Comparison of ENCODE assay signal across 15 cellular contexts in the genomic region with DNA sequence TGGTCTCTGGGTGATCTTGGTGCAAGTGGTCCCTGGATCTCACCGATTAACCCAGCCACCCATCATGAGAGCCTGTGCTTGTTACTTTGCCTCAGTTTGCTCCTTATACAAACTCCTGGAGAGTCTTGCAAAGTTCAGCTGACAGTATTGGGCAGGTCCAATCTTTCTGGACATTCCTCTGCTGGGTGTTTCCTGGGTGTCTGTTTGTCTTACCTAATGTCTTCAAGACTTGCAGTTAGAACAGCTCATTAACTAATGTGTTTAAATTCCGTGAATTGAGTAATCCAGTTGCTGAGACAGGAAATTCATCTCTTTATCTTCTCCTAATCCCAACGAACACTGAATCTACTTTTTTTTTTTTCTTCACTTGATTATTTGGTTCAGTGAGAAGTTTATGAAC. TPM values are rescaled to one million over a fixed set of nuclear protein-coding genes. Genes with fewer than 3 reads are reported as not detected.
DNase-seq lines count a peak whose midpoint lies in the region; ATAC-seq and TF ChIP-seq lines count a peak whose summit lies in the region.
"Had no signal": no experiment of that assay in that cellular context is flagged by ENCODE, and none has a peak within 500 bp of the region (broad histone marks: within the 10 kb centered on the region; RNA-seq: fewer than 3 reads in every experiment).

No MANE protein-coding gene starts in this region.

- H4K91ac ChIP-seq in mesenchymal stem cell (ENCODE audit: low read length), result no peak overlapping the region

- no peak overlapping the region for H2AK5ac ChIP-seq in mesenchymal stem cell (ENCODE audit: low read length, severe bottlenecking)

- WGBS in mesenchymal stem cell, result 100% methylated on average over 1 of the region's 3 CpGs

- H3K4me1 ChIP-seq in mesenchymal stem cell (ENCODE audit: control insufficient read depth, insufficient read depth, low read depth, low read length), result peaks cover 2% of the 10 kb centered on the region

- no peak overlapping the region for H3K4ac ChIP-seq in mesenchymal stem cell (ENCODE audit: low read depth in 1 of 2, low read length in 2 of 2)

- no peak overlapping the region for H2AFZ ChIP-seq in mesenchymal stem cell (ENCODE audit: low read depth, low read length)

- H3K4me3 ChIP-seq in NB4 (ENCODE audit: low read depth, low read length) (no peak overlapping the region), epithelial cell of esophagus (ENCODE audit: low read length) (no peak overlapping the region), mesenchymal stem cell (ENCODE audit: insufficient read depth in 1 of 2, low read depth in 1 of 2, low read length in 2 of 2) (no peak overlapping the region)
- H3K4me3 ChIP-seq: BLaER1 treated with 17β-estradiol and CSF1 and Interleukin-3, amounts not matched to agents 10 nM and 100 nM had no signal

- H3K14ac ChIP-seq in mesenchymal stem cell (ENCODE audit: low read length in 2 of 2), result no peak overlapping the region

- peak overlapping the region in 1 of 2 experiments; percentile 54 for H3K18ac ChIP-seq in mesenchymal stem cell (ENCODE audit: low read depth in 1 of 2, low read length in 2 of 2)

- no peak for ATAC-seq in HG02763 (IDR thresholded peaks at IDR 0.05; ENCODE audit: unreplicated experiment)
- ATAC-seq in HG03439 (IDR thresholded peaks at IDR 0.05; ENCODE audit: unreplicated experiment), result no peak

- no peak overlapping the region for H2BK120ac ChIP-seq in mesenchymal stem cell (ENCODE audit: low read depth, low read length)

- H2BK15ac ChIP-seq in mesenchymal stem cell (ENCODE audit: low read depth, poor library complexity, severe bottlenecking), result no peak overlapping the region

- no peak overlapping the region for H3K4me2 ChIP-seq in mesenchymal stem cell (ENCODE audit: low read length, poor library complexity, severe bottlenecking)
- H3K4me2 ChIP-seq: BLaER1 treated with 17β-estradiol and CSF1 and Interleukin-3, amounts not matched to agents 10 nM and 100 nM had no signal

- no peak overlapping the region for H4K8ac ChIP-seq in mesenchymal stem cell (ENCODE audit: low read length)

- H3K27me3 ChIP-seq in mesenchymal stem cell (ENCODE audit: control insufficient read depth in 1 of 2, insufficient read depth in 1 of 2, low read length in 2 of 2), result no peaks in the 10 kb centered on the region
- H3K27me3 ChIP-seq: BLaER1 treated with 17β-estradiol and CSF1 and Interleukin-3, amounts not matched to agents 10 nM and 100 nM had no signal

- H2BK12ac ChIP-seq in mesenchymal stem cell (ENCODE audit: low read length in 2 of 2), result no peak overlapping the region

- DNase-seq in AML-193 (lab: John Stamatoyannopoulos, UW), result peak; percentile 36 to 53
- DNase-seq in NB4 (ENCODE audit: low read depth), result peak; percentile 23
- peak; percentile 89 for DNase-seq in epithelial cell of esophagus (ENCODE audit: low read depth)
- DNase-seq in mesenchymal stem cell, result peak; percentile 24
- DNase-seq in middle frontal gyrus (ENCODE audit: extremely low spot score, low spot score), result no peak
- no peak for DNase-seq in stimulated activated CD4-positive, alpha-beta T cell treated with anti-CD3 and anti-CD28 coated beads, Interleukin-4, amount 100 ng/mL, for 1 hour
- DNase-seq: activated effector memory CD4-positive, alpha-beta T cell treated with Interleukin-2 at 50 U/mL for 16 hours; aorta; dermis blood vessel endothelial cell; DMS79; NCI-H345 had no signal

- no peaks in the 10 kb centered on the region for H3K9me3 ChIP-seq in mesenchymal stem cell (ENCODE audit: control insufficient read depth, low read length)
- H3K9me3 ChIP-seq: BLaER1 treated with 17β-estradiol and CSF1 and Interleukin-3, amounts not matched to agents 10 nM and 100 nM had no signal

- H3K36me3 ChIP-seq in mesenchymal stem cell (ENCODE audit: control insufficient read depth in 1 of 2, insufficient read depth in 2 of 2, low read depth in 1 of 2, low read length in 2 of 2), result no peaks in the 10 kb centered on the region
- H3K36me3 ChIP-seq: BLaER1 treated with 17β-estradiol and CSF1 and Interleukin-3, amounts not matched to agents 10 nM and 100 nM had no signal

- H3K79me1 ChIP-seq in mesenchymal stem cell (replicated peaks; ENCODE audit: low read length, poor library complexity, severe bottlenecking), result no peaks in the 10 kb centered on the region

- no peak overlapping the region for H3K27ac ChIP-seq in mesenchymal stem cell (ENCODE audit: low read length, poor library complexity, severe bottlenecking)
- H3K27ac ChIP-seq: BLaER1 treated with 17β-estradiol and CSF1 and Interleukin-3, amounts not matched to agents 10 nM and 100 nM had no signal

- TF ChIP-seq POLR2A in NB4 (IDR thresholded peaks at IDR 0.05; ENCODE audit: extremely low read depth, insufficient read length), result no peak

- H3K23ac ChIP-seq in mesenchymal stem cell (ENCODE audit: low read length in 2 of 2), result no peak overlapping the region

- no peak overlapping the region for H3K9ac ChIP-seq in mesenchymal stem cell (ENCODE audit: low read length)
- H3K9ac ChIP-seq: BLaER1 treated with 17β-estradiol and CSF1 and Interleukin-3, amounts not matched to agents 10 nM and 100 nM had no signal

- no peak for TF ChIP-seq CTCF in NB4 (IDR thresholded peaks at IDR 0.05; ENCODE audit: low read depth, low read length)
- TF ChIP-seq CTCF in epithelial cell of esophagus (IDR thresholded peaks at IDR 0.05; ENCODE audit: insufficient read depth, low read depth, low read length, missing control alignments), result no peak

- no peak overlapping the region for H2BK5ac ChIP-seq in mesenchymal stem cell (ENCODE audit: low read depth, low read length, poor library complexity, severe bottlenecking)

RNA-seq across cellular contexts. Expression of a gene that starts 20.6 kb away (rescaled TPM):
- 5.3 TPM for polyA plus RNA-seq in mesenchymal stem cell (2013, experiment 1 of 2)
- 4.9 TPM for polyA plus RNA-seq in mesenchymal stem cell (2013, experiment 2 of 2)

RNA-seq across cellular contexts. Expression of a gene that starts 28.7 kb away (rescaled TPM):
- polyA plus RNA-seq in mesenchymal stem cell (2013, experiment 1 of 2), result not detected
- 0.07 TPM for polyA plus RNA-seq in mesenchymal stem cell (2013, experiment 2 of 2)
- polyA plus RNA-seq: aorta, H1 had no signal

RNA-seq across cellular contexts. Expression of a gene that starts 30.3 kb away (rescaled TPM):
- polyA plus RNA-seq in mesenchymal stem cell (2013, experiment 1 of 2), result 76.4 TPM
- polyA plus RNA-seq in mesenchymal stem cell (2013, experiment 2 of 2), result 83.4 TPM

RNA-seq across cellular contexts. Expression of a gene that starts 32.0 kb away (rescaled TPM):
- polyA plus RNA-seq in mesenchymal stem cell (2013, experiment 1 of 2), result 32.6 TPM
- polyA plus RNA-seq in mesenchymal stem cell (2013, experiment 2 of 2), result 32.9 TPM

Comparison
In these comparisons a context has a peak if more than half of its experiments do, and no peak if none do; other contexts are left out.
1. DNase-seq: peak in AML-193 (2 of 2), NB4 (single experiment), epithelial cell of esophagus (single experiment) and mesenchymal stem cell (single experiment); none in middle frontal gyrus (single experiment) and stimulated activated CD4-positive, alpha-beta T cell treated with anti-CD3 and anti-CD28 coated beads, Interleukin-4, amount 100 ng/mL, for 1 hour (single experiment).